Comparison of ENCODE assay signal across 21 cellular contexts in the genomic region with DNA sequence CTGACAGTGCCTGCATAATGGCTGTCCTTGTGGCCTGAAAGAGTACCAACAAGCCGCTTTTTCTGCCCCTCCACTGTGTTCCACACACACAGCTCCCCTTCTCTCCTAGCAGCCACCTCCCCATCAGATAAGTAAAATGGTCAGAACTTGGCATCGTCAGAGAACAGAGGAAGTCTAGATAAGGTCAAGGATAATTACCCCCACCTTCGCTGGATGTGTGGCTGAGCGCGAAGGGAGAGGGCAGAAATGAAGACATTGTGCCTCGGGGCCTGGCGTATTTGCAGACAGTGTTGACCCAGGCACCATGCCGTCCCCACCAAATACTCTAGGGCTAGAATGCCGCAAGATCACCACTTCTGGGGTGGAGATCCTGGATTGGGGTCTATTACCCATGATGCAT. TPM values are rescaled to one million over a fixed set of nuclear protein-coding genes. Genes with fewer than 3 reads are reported as not detected.
DNase-seq lines count a peak whose midpoint lies in the region; ATAC-seq, FAIRE-seq and TF ChIP-seq lines count a peak whose summit lies in the region.
"Had no signal": no experiment of that assay in that cellular context is flagged by ENCODE, and none has a peak within 500 bp of the region (broad histone marks: within the 10 kb centered on the region; RNA-seq: fewer than 3 reads in every experiment).

No MANE protein-coding gene starts in this region.

- BruUV-seq in Caco-2 (replicated peaks; lab: Mats Ljungman, UMichigan) = no TSS peak
- no TSS peak for BruUV-seq in K562 (replicated peaks; lab: Mats Ljungman, UMichigan)

- peaks cover 6% of the 10 kb centered on the region for H3K4me1 ChIP-seq in Caco-2
- H3K4me1 ChIP-seq in K562 (replicated peaks in 1 of 2; ENCODE audit: control insufficient read depth in 2 of 2, insufficient read depth in 2 of 2, low read length in 2 of 2) = peaks cover 0 to 8% of the 10 kb centered on the region in 2 experiments; a peak in 2 of 5 replicates

- no peaks in the 10 kb centered on the region for H3K27me3 ChIP-seq in Caco-2 (replicated peaks; ENCODE audit: control insufficient read depth, insufficient read depth, low read length)
- no peaks in the 10 kb centered on the region for H3K27me3 ChIP-seq in K562 (ENCODE audit: control insufficient read depth in 2 of 2, insufficient read depth in 2 of 2, low read length in 2 of 2)

- TF ChIP-seq CTCF in Caco-2 (IDR thresholded peaks at IDR 0.05; ENCODE audit: insufficient read depth in 1 of 2, low read depth in 1 of 2, low read length in 1 of 2, severe bottlenecking in 1 of 2, unreplicated experiment in 1 of 2) = no peak
- no peak for TF ChIP-seq CTCF in K562 (IDR thresholded peaks at IDR 0.05 in 2 of 3, conservative IDR thresholded peaks at IDR 0.05 in 1 of 3; ENCODE audit: insufficient read depth in 2 of 3, low read depth in 1 of 3, low read length in 3 of 3)
- TF ChIP-seq CTCF in progenitor cell of endocrine pancreas (IDR thresholded peaks at IDR 0.05; ENCODE audit: unreplicated experiment) = no peak
- no peak for TF ChIP-seq CTCF in glutamatergic neuron (IDR thresholded peaks at IDR 0.05; ENCODE audit: partially characterized antibody, unreplicated experiment)

- H3K4me1 Mint-ChIP-seq in Caco-2 (ENCODE audit: low read depth, unreplicated experiment) (peaks cover 24% of the 10 kb centered on the region), T-helper 17 cell (peaks cover 7% of the 10 kb centered on the region), progenitor cell of endocrine pancreas (ENCODE audit: low read depth) (peaks cover 7% of the 10 kb centered on the region), glutamatergic neuron (ENCODE audit: low read depth, unreplicated experiment) (no peaks in the 10 kb centered on the region)

- no peaks in the 10 kb centered on the region for H3K79me2 ChIP-seq in K562 (ENCODE audit: control insufficient read depth, insufficient read depth, low read length)

- TF ChIP-seq EP300 in K562 (IDR thresholded peaks at IDR 0.05; ENCODE audit: low read length) = no peak

- H2AFZ ChIP-seq in K562 (ENCODE audit: low read depth, low read length) = no peak overlapping the region

- H3K36me3 ChIP-seq in Caco-2 (ENCODE audit: control insufficient read depth, insufficient read depth, low read length) (peaks cover 3% of the 10 kb centered on the region), K562 (ENCODE audit: control insufficient read depth, insufficient read depth, low read length) (peaks cover 67% of the 10 kb centered on the region)

- H3K27me3 Mint-ChIP-seq in Caco-2 (ENCODE audit: insufficient read depth, unreplicated experiment) (no peaks in the 10 kb centered on the region), T-helper 17 cell (no peaks in the 10 kb centered on the region), progenitor cell of endocrine pancreas (no peaks in the 10 kb centered on the region), glutamatergic neuron (ENCODE audit: unreplicated experiment) (peaks cover 5% of the 10 kb centered on the region)
- H3K27me3 Mint-ChIP-seq: CD4-positive, alpha-beta T cell; IgD-negative memory B cell had no signal

- TF ChIP-seq POLR2A in K562 (conservative IDR thresholded peaks at IDR 0.05) = no peak

- no peak overlapping the region for H3K27ac ChIP-seq in K562 (ENCODE audit: extremely low read depth, low read depth, low read length)
- H3K27ac ChIP-seq: C4-2B had no signal

- H3K9me3 Mint-ChIP-seq in Caco-2 (ENCODE audit: unreplicated experiment) = no peaks in the 10 kb centered on the region
- H3K9me3 Mint-ChIP-seq in progenitor cell of endocrine pancreas (ENCODE audit: low read depth) = no peaks in the 10 kb centered on the region
- H3K9me3 Mint-ChIP-seq in glutamatergic neuron (ENCODE audit: unreplicated experiment) = no peaks in the 10 kb centered on the region
- H3K9me3 Mint-ChIP-seq: CD4-positive, alpha-beta T cell; HFFc6; IgD-negative memory B cell had no signal

- no peak for ATAC-seq in T-helper 17 cell
- no peak for ATAC-seq in K562
- no peak for ATAC-seq in HG03520 (IDR thresholded peaks at IDR 0.05; ENCODE audit: unreplicated experiment)
- ATAC-seq in HG03439 (IDR thresholded peaks at IDR 0.05; ENCODE audit: unreplicated experiment) = no peak
- ATAC-seq: HCT116, HepG2 had no signal

- TF ChIP-seq RAD21 in K562 (CRISPR knock-in tag; conservative IDR thresholded peaks at IDR 0.05 in 1 of 2, IDR thresholded peaks at IDR 0.05 in 1 of 2) = no peak

- H3K36me3 Mint-ChIP-seq in Caco-2 (ENCODE audit: insufficient read depth, unreplicated experiment) (peaks cover 77% of the 10 kb centered on the region), T-helper 17 cell (ENCODE audit: low read depth) (peaks cover 19% of the 10 kb centered on the region), progenitor cell of endocrine pancreas (ENCODE audit: insufficient read depth) (peaks cover 48% of the 10 kb centered on the region), glutamatergic neuron (ENCODE audit: unreplicated experiment) (peaks cover 5% of the 10 kb centered on the region)

- DNase-seq in Caco-2 (no peak), T-helper 17 cell (no peak), K562 (ENCODE audit: extremely low read depth in 1 of 4, low spot score in 3 of 4) (no peak), progenitor cell of endocrine pancreas (ENCODE audit: low spot score, unreplicated experiment) (no peak), nucleus accumbens (lab: John Stamatoyannopoulos, UW) (no peak), glutamatergic neuron (no peak)
- DNase-seq: AML-193; Calu3; CD4-positive, alpha-beta T cell; DMS79 treated with DMSO at 0.1 percent for 48 hours; GF-D8; GOT3; H7; HFFc6 had no signal

- FAIRE-seq in K562 (lab: Jason Lieb, UNC) = peak; percentile 78
- FAIRE-seq: A204.1, HepG2 had no signal

- CTCF ChIA-PET in Caco-2 (lab: Charles Lee) (interaction anchor here (0.7 kb wide), 1 partner anchor 10 kb away, joined by 3 read pairs; no protein-coding TSS in a partner anchor), K562 (lab: Yijun Ruan, JAX; ENCODE audit: low intra/inter-chr PET ratio) (no interaction called here)

- POLR2A ChIA-PET in Caco-2 (lab: Charles Lee) (no interaction called here), K562 (lab: Yijun Ruan, JAX) (no interaction called here)

- no peaks in the 10 kb centered on the region for H3K9me1 ChIP-seq in K562 (ENCODE audit: control insufficient read depth, insufficient read depth, low read length)

- WGBS in K562 (ENCODE audit: insufficient coverage, low coverage, missing lambda C conversion rate) = 69% methylated on average over 9 of the region's 9 CpGs

- H3K4me3 ChIP-seq in Caco-2 (ENCODE audit: low read depth, low read length) (no peak overlapping the region), K562 (no peak overlapping the region)

- no peak overlapping the region for H3K4me3 Mint-ChIP-seq in Caco-2 (ENCODE audit: unreplicated experiment)
- H3K4me3 Mint-ChIP-seq in T-helper 17 cell = no peak overlapping the region
- H3K4me3 Mint-ChIP-seq in progenitor cell of endocrine pancreas (ENCODE audit: low read depth) = no peak overlapping the region
- H3K4me3 Mint-ChIP-seq in glutamatergic neuron (ENCODE audit: unreplicated experiment) = no peak overlapping the region
- H3K4me3 Mint-ChIP-seq: CD4-positive, alpha-beta T cell; HFFc6; IgD-negative memory B cell had no signal

- H3K27ac Mint-ChIP-seq in Caco-2 (ENCODE audit: unreplicated experiment) (peak overlapping the region; percentile 77), T-helper 17 cell (peak overlapping the region; percentile 34), progenitor cell of endocrine pancreas (peak overlapping the region; percentile 70), glutamatergic neuron (ENCODE audit: unreplicated experiment) (no peak overlapping the region)
- H3K27ac Mint-ChIP-seq: CD4-positive, alpha-beta T cell; HFFc6 had no signal

- H3K9ac ChIP-seq in K562 (ENCODE audit: insufficient read depth in 1 of 2, low read depth in 2 of 2, low read length in 2 of 2) = no peak overlapping the region

- intact Hi-C loops in Caco-2 (cut with micrococcal nuclease; ENCODE audit: unreplicated experiment) = loop anchor here (2.0 kb wide), 1 partner anchor 31 kb away; a partner anchor contains a TSS
- intact Hi-C loops in K562 (cut with micrococcal nuclease) = no loop called here

- H3K4me2 ChIP-seq in K562 (ENCODE audit: insufficient read depth, low read length) = no peak overlapping the region

- H4K20me1 ChIP-seq in K562 (replicated peaks; ENCODE audit: control insufficient read depth, insufficient read depth, low read length) = no peaks in the 10 kb centered on the region

- H3K9me3 ChIP-seq in Caco-2 (no peaks in the 10 kb centered on the region), T-helper 17 cell (ENCODE audit: control insufficient read depth, low read length, poor library complexity, severe bottlenecking) (no peaks in the 10 kb centered on the region), K562 (replicated peaks; ENCODE audit: control insufficient read depth, insufficient read depth, low read depth, low read length) (no peaks in the 10 kb centered on the region)

- in situ Hi-C loops in K562 (cut with MboI) = no loop called here

TF ChIP-seq in K562, 482 proteins besides CTCF, POLR2A, EP300 and RAD21 (continues in another document):
- TF ChIP-seq ZNF184 (CRISPR knock-in tag; IDR thresholded peaks at IDR 0.05) = no peak

RNA-seq across cellular contexts. Expression of a gene that starts 30.6 kb away (rescaled TPM):
- 37.3 and 44.5 TPM in 2 replicates for total RNA-seq in Caco-2 (2022)
- 10 to 100 TPM; 61.7 to 65.5 TPM for total RNA-seq in T-helper 17 cell
- total RNA-seq in K562 (2011; cell fraction: chromatin; rRNA removed; ENCODE audit: low replicate concordance) = 15.2 and 18.4 TPM in 2 replicates
- 13.4 and 17.0 TPM in 2 replicates for total RNA-seq in K562 (2011; cell fraction: nucleolus; rRNA removed)
- 11.4 and 15.2 TPM in 2 replicates for total RNA-seq in K562 (2011; cell fraction: nucleoplasm; rRNA removed)
- 35.4 and 50.9 TPM in 2 replicates for total RNA-seq in K562 (2014; rRNA removed)
- 9.1 and 10.1 TPM in 2 replicates for total RNA-seq in K562 (2014; rRNA removed; fragmentation: Illumina TruSeq; extraction: Trizol)
- total RNA-seq in K562 (2015; rRNA removed; fragmentation: Illumina TruSeq; extraction: Trizol) = 8.3 and 8.6 TPM in 2 replicates
- total RNA-seq in K562 (2021) = 13.4 and 13.8 TPM in 2 replicates
- 5.9 and 11.2 TPM in 2 replicates for polyA plus RNA-seq in K562 (2011; rRNA removed)
- polyA plus RNA-seq in K562 (2011; cell fraction: cytosol; rRNA removed) = 12.2 and 43.9 TPM in 2 replicates
- 6.3 and 22.4 TPM in 2 replicates for polyA plus RNA-seq in K562 (2011; cell fraction: nucleus; rRNA removed)
- 7.1 and 10.5 TPM in 2 replicates for polyA plus RNA-seq in K562 (2012)
- 7.1 and 7.4 TPM in 2 replicates for polyA plus RNA-seq in K562 (2014; fragmentation: Illumina TruSeq; extraction: Trizol)
- 1 to 10 TPM; 3.0 to 4.0 TPM for polyA plus RNA-seq in K562 (2014; fragmentation: Nextera tagmentation; extraction: Ambion mirVana)
- polyA plus RNA-seq in K562 (2014; rRNA removed) = 15.2 and 16.3 TPM in 2 replicates
- 14.2 and 15.8 TPM in 2 replicates for polyA minus RNA-seq in K562 (2011; rRNA and poly(A)+ RNA removed)
- 12.2 and 17.8 TPM in 2 replicates for polyA minus RNA-seq in K562 (2011; cell fraction: cytosol; rRNA and poly(A)+ RNA removed)
- 2.6 and 12.0 TPM in 2 replicates for polyA minus RNA-seq in K562 (2011; cell fraction: nucleus; rRNA and poly(A)+ RNA removed)
- 62.7 and 63.3 TPM in 2 replicates for total RNA-seq in progenitor cell of endocrine pancreas
- 52.7 TPM for total RNA-seq in glutamatergic neuron (ENCODE audit: unreplicated experiment)
